ENCODE assay signal across 12 cellular contexts in the genomic region with DNA sequence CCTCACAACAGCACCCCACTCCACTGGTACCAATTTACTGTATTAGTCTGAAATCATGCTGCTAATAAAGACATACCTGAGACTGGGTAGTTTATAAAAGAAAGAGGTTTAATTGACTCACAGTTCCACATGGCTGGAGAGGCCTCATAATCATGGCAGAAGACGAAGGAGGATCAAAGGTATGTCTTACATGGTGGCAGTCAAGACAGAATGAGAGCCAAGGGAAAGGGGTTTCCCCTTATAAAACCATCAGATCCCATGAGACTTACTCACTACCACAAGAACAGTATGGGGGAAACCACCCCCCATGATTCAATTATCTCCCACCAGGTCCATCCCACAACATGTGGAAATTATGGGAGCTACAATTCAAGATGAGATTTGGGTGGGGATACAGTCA. TPM values are rescaled to one million over a fixed set of nuclear protein-coding genes. Genes with fewer than 3 reads are reported as not detected.
"Had no signal": no experiment of that assay in that cellular context is flagged by ENCODE, and none has a peak within 500 bp of the region (broad histone marks: within the 10 kb centered on the region; RNA-seq: fewer than 3 reads in every experiment).

No MANE protein-coding gene starts in this region.

RNA-seq across cellular contexts. Expression of gene ARMC3, which starts 18.2 kb away (rescaled TPM):
- total RNA-seq: activated B cell treated with CpG ODN at 0.5 μM for 24 hours; activated CD4-positive, alpha-beta memory T cell treated with anti-CD3 and anti-CD28 coated beads for 36 hours; activated CD4-positive, alpha-beta memory T cell treated with anti-CD3 and anti-CD28 coated beads, Interleukin-2, amount 10 ng/mL, durations not matched to agents 7 days and 5 days; activated CD4-positive, alpha-beta T cell treated with anti-CD3 and anti-CD28 coated beads for 36 hours; activated CD4-positive, alpha-beta T cell treated with anti-CD3 and anti-CD28 coated beads, Interleukin-2, amount 10 ng/mL, durations not matched to agents 24 days and 14 days; activated CD4-positive, alpha-beta T cell treated with anti-CD3 and anti-CD28 coated beads, Interleukin-2, amount 10 ng/mL, durations not matched to agents 7 days and 5 days; activated CD8-positive, alpha-beta memory T cell treated with anti-CD3 and anti-CD28 coated beads for 36 hours; activated CD8-positive, alpha-beta memory T cell treated with anti-CD3 and anti-CD28 coated beads, Interleukin-2, amount 10 ng/mL, durations not matched to agents 7 days and 5 days; activated CD8-positive, alpha-beta T cell treated with anti-CD3 and anti-CD28 coated beads, Interleukin-2, amount 10 ng/mL, durations not matched to agents 7 days and 5 days; T-cell; T-helper 1 cell treated with Interleukin-12 subunit alpha and Interleukin-12 subunit beta and Interleukin-4 antibody, amounts not matched to agents 30 ng/mL and 1 ng/mL, for 36 hours; T-helper 2 cell treated with Interferon-gamma antibody and Interleukin-4, amounts not matched to agents 100 ng/mL and 5 ng/mL, for 36 hours had no signal
